ENCODE assay signal across 22 cellular contexts in the genomic region with DNA sequence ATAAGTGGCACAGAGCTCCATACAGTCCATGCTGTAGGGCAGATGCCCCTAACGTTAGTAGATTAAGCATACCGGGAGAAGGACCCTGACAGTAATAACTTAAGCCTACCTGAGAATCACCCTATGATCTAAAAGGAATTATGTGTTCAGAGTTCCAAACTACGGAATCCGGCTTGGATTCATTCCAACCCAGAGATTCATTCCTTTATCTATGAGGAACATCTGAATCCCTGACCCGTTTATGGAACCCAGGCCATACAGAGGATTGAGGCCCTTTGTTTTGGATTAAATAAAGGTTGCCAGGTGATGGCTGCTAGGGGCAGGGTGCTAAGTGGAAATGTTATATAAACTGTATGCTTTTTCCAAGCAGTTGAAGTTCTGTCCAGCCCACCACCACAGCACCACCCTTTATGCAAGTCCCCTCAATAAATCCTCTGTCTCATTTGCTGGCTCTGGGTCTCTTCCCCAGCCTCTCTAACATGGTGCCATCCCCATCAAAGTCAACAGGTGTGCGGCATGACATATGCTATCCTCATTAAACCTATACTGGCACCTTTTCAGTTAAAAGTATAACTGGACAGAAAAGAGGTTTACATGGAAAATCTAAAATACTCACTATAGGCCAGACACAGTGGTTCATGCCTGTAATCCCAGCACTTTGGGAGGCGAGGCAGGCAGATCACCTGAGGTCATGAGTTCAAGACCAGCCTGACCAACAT.
"Had no signal": no experiment of that assay in that cellular context is flagged by ENCODE, and none has a peak within 500 bp of the region (broad histone marks: within the 10 kb centered on the region; RNA-seq: fewer than 3 reads in every experiment).

No MANE protein-coding gene starts in this region.

- H3K27ac Mint-ChIP-seq: activated naive CD4-positive, alpha-beta T cell treated with anti-CD3 and anti-CD28 coated beads, Interleukin-2, amount 50 U/mL, for 72 hours; T-helper 1 cell treated with Interleukin-12 subunit alpha and Interleukin-12 subunit beta and Interleukin-4 antibody, amounts not matched to agents 30 μg/mL and 1 μg/mL, for 36 hours had no signal

- H3K4me3 Mint-ChIP-seq: T-helper 1 cell treated with Interleukin-12 subunit alpha and Interleukin-12 subunit beta and Interleukin-4 antibody, amounts not matched to agents 30 μg/mL and 1 μg/mL, for 36 hours had no signal

- DNase-seq: activated CD4-positive, alpha-beta T cell treated with anti-CD3 and anti-CD28 coated beads, Interleukin-2, amount 50 U/mL, for 4 hours; activated CD4-positive, CD25-positive, alpha-beta regulatory T cell; activated CD8-positive, alpha-beta memory T cell treated with anti-CD3 and anti-CD28 coated beads, Interleukin-2, amount 50 U/mL, for 48 hours; activated T-cell treated with anti-CD3 and anti-CD28 coated beads, Interleukin-2, amount 50 U/mL, for 1 hour; brain microvascular endothelial cell; IMR-90; Kasumi-1; KBM-7; NCI-H1105 treated with DMSO at 0.1 percent for 48 hours; NCI-H146; NCI-H187 treated with DMSO at 0.1 percent for 48 hours; NCI-H2081 treated with DMSO at 0.1 percent for 48 hours; NCI-H2171; NCI-H2227 treated with DMSO at 0.1 percent for 48 hours; NCI-H446 treated with DMSO at 0.1 percent for 48 hours; NCI-H524 treated with DMSO at 0.1 percent for 48 hours; NCI-H774; NK-92 treated with Interleukin-12 subunit alpha and Interleukin-12 subunit beta, amount 100 ng/mL, for 24 hours; SHP77 treated with DMSO at 0.1 percent for 48 hours; T1000 had no signal

- ATAC-seq: activated naive CD4-positive, alpha-beta T cell treated with anti-CD3 and anti-CD28 coated beads, Interleukin-2, amount 50 U/mL, for 72 hours had no signal

- H3K9me3 Mint-ChIP-seq: activated naive CD4-positive, alpha-beta T cell treated with anti-CD3 and anti-CD28 coated beads, Interleukin-2, amount 50 U/mL, for 72 hours; T-helper 1 cell treated with Interleukin-12 subunit alpha and Interleukin-12 subunit beta and Interleukin-4 antibody, amounts not matched to agents 30 μg/mL and 1 μg/mL, for 36 hours had no signal
